Comparison of ENCODE assay signal across 1 cellular context in the genomic region with DNA sequence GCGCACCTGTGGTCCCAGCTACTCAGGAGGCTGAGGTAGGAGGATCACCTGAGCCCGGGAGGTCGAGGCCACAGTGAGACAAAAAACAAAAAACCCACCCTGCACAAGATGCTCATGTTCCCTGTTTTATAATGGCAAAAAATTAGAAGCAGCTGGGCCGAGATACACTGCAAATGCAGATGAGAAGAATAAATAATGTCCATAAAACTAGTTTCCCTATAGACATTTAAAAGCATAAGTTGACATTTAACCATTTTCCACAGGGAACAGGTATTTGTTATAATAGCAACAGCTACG.
TF ChIP-seq lines count a peak whose summit lies in the region.

No MANE protein-coding gene starts in this region.

TF ChIP-seq in endothelial cell of umbilical vein, 7 proteins besides CTCF, POLR2A, EP300 and RAD21 (continued from another document):
- no peak for TF ChIP-seq MYC (IDR thresholded peaks at IDR 0.05; ENCODE audit: low read depth, low read length)
TF ChIP-seq in endothelial cell of umbilical vein: peak in this region for 0.
